In the genomic region with DNA sequence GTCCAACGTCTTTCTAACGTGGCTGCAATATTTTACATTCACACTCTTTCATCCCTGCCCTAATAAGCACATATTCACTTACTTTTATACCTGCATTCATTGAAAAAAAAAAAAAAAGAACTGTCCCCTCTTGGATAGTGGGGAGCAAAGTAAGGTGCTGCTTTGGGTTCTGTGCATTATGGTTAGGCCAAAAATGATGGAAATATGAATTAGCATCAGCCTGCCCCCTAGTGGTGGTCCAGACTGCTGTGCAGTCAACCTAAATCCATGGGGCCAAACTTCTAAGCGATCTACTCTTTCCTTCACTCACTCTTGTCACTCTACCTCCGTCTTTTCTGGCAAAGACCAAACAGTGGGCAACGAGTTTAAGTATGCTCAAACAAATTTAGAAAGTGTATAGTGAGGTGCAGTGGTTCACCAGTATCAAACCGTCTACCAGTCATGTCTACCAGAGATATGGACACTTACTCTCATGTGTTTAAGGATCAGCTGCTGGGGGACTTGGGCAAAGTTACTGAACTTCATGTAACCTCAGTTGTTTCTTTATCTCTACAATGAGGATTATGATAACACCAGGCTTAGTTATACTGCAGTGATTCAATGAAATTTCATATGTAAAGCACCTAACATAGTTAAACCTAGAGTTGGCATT, we compare ENCODE assay signal across 8 cellular contexts.
DNase-seq lines count a peak whose midpoint lies in the region; ATAC-seq, FAIRE-seq and TF ChIP-seq lines count a peak whose summit lies in the region.

No MANE protein-coding gene starts in this region.

- TF ChIP-seq EP300 in suprapubic skin (IDR thresholded peaks at IDR 0.05): no peak

- H3K9me3 Mint-ChIP-seq in astrocyte (ENCODE audit: unreplicated experiment): no peaks in the 10 kb centered on the region

- DNase-seq in AG08396 (ENCODE audit: low spot score) (peak; percentile 8), GM13976 (ENCODE audit: low spot score) (peak; percentile 30), NCI-H1048 (lab: John Stamatoyannopoulos, UW) (peak; percentile 26), astrocyte (ENCODE audit: low read depth) (no peak), left lobe of liver (ENCODE audit: low spot score) (no peak), suprapubic skin (ENCODE audit: low spot score in 2 of 2) (no peak), NCI-H446 treated with DMSO at 0.1 percent for 48 hours (lab: John Stamatoyannopoulos, UW) (no peak)

- TF ChIP-seq POLR2A in suprapubic skin (IDR thresholded peaks at IDR 0.05): no peak

- H3K27ac Mint-ChIP-seq in astrocyte (ENCODE audit: unreplicated experiment): no peak overlapping the region

- no peaks in the 10 kb centered on the region for H4K20me1 ChIP-seq in astrocyte (ENCODE audit: insufficient read depth, low read length)

- no peaks in the 10 kb centered on the region for H3K4me1 Mint-ChIP-seq in astrocyte (ENCODE audit: low read depth, unreplicated experiment)

- no peaks in the 10 kb centered on the region for H3K27me3 ChIP-seq in astrocyte (ENCODE audit: insufficient read depth, low read length)
- H3K27me3 ChIP-seq in suprapubic skin: no peaks in the 10 kb centered on the region

- H3K27me3 Mint-ChIP-seq in astrocyte (ENCODE audit: low read depth, unreplicated experiment): no peaks in the 10 kb centered on the region

- H3K4me1 ChIP-seq in astrocyte (ENCODE audit: insufficient read depth, low read length): no peaks in the 10 kb centered on the region
- no peaks in the 10 kb centered on the region for H3K4me1 ChIP-seq in suprapubic skin

- no peak overlapping the region for H3K4me3 Mint-ChIP-seq in astrocyte (ENCODE audit: unreplicated experiment)

- H3K79me2 ChIP-seq in astrocyte (ENCODE audit: insufficient read depth, low read length): no peaks in the 10 kb centered on the region

- H3K4me2 ChIP-seq in astrocyte (ENCODE audit: low read length): no peak overlapping the region

- H2AFZ ChIP-seq in astrocyte (ENCODE audit: low read depth, low read length): no peak overlapping the region

- 65% methylated on average over 6 of the region's 6 CpGs for WGBS in suprapubic skin

- H3K36me3 Mint-ChIP-seq in astrocyte (ENCODE audit: low read depth, unreplicated experiment): no peaks in the 10 kb centered on the region

- no peak overlapping the region for H3K9ac ChIP-seq in astrocyte (ENCODE audit: low read length)

- H3K27ac ChIP-seq in astrocyte (ENCODE audit: low read depth, low read length) (no peak overlapping the region), suprapubic skin (no peak overlapping the region)

- in situ Hi-C loops in GM13976 (cut with MboI; ENCODE audit: low sequenced_read_pairs, unreplicated experiment): loop anchor here (25.0 kb wide), 1 partner anchor 587 kb away; no protein-coding TSS in a partner anchor

- FAIRE-seq in astrocyte (lab: Jason Lieb, UNC): no peak

- H3K9me3 ChIP-seq in astrocyte (ENCODE audit: insufficient read depth, low read depth, low read length) (no peaks in the 10 kb centered on the region), suprapubic skin (no peaks in the 10 kb centered on the region)

- TF ChIP-seq CTCF in GM13976 (IDR thresholded peaks at IDR 0.05; ENCODE audit: borderline replicate concordance, control extremely low read depth, extremely low read depth, insufficient read depth, missing control alignments) (peak; percentile 69), astrocyte (IDR thresholded peaks at IDR 0.05; ENCODE audit: insufficient read depth, low read depth, low read length) (peak; percentile 69), suprapubic skin (IDR thresholded peaks at IDR 0.05) (peak; percentile 22 to 56)

- H3K4me3 ChIP-seq in astrocyte (ENCODE audit: insufficient read depth, low read depth, low read length) (no peak overlapping the region), suprapubic skin (no peak overlapping the region)

- ATAC-seq in HG02678 (IDR thresholded peaks at IDR 0.05; ENCODE audit: unreplicated experiment) (peak; percentile 88), left lobe of liver (peak; percentile 91)

- no peaks in the 10 kb centered on the region for H3K36me3 ChIP-seq in astrocyte (ENCODE audit: insufficient read depth, low read length)
- H3K36me3 ChIP-seq in suprapubic skin: no peaks in the 10 kb centered on the region

Comparison
In these comparisons a context has a peak if more than half of its experiments do, and no peak if none do; other contexts are left out.
1. DNase-seq: peak in AG08396 (single experiment), GM13976 (single experiment) and NCI-H1048 (single experiment); none in astrocyte (single experiment), left lobe of liver (single experiment), suprapubic skin (0 of 2) and NCI-H446 treated with DMSO at 0.1 percent for 48 hours (single experiment).
2. Peak in every context shown above with its lines, with median percentiles within 50 percentile points of each other: CTCF ChIP-seq.